Comparison of ENCODE assay signal across 1 cellular context in the genomic region with DNA sequence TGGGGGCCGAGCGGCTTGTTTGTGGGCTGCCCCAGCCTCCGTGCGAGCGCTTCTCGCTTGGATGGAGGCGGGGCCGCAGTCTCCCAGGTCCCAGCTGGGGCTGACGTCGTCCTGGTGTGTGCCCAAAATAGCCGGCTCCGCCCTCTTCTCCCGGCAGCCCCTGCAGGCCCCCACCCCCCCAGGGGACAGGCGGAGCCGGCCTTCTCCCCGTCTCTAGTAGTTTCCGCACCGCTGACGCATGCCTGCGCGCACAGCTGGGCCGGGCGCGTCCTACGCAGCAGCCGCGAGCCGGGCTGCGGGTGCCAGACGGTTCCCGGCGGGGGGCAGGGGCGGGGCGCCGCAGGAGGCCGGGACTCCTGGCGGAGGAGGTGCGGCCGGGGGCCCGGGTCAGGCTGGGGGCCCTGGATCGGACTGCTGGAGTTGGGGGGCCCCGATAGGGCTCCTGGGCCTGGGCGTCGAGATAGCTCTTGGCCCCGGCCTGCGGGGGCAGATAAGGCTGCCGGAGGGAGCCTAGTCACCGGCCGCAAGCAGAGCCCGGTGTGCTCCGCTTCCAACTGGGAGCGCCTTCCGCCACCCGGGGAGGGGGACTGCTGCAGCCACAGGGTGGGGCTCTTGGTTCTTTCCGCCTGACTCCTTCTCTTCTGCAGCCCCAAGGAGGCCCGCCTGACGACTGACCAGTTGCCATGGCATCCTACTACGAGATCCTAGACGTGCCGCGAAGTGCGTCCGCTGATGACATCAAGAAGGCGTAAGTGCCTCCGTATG.
TF ChIP-seq lines count a peak whose summit lies in the region.

A gene (plus strand): TSS at position 216 of the 765 bp plus-strand sequence. CDS start 468 bp downstream, at position 684.

TF ChIP-seq in HepG2, 621 proteins besides CTCF, POLR2A, EP300 and RAD21 (continued from another document and continues in another):
- TF ChIP-seq, protein P1, sequence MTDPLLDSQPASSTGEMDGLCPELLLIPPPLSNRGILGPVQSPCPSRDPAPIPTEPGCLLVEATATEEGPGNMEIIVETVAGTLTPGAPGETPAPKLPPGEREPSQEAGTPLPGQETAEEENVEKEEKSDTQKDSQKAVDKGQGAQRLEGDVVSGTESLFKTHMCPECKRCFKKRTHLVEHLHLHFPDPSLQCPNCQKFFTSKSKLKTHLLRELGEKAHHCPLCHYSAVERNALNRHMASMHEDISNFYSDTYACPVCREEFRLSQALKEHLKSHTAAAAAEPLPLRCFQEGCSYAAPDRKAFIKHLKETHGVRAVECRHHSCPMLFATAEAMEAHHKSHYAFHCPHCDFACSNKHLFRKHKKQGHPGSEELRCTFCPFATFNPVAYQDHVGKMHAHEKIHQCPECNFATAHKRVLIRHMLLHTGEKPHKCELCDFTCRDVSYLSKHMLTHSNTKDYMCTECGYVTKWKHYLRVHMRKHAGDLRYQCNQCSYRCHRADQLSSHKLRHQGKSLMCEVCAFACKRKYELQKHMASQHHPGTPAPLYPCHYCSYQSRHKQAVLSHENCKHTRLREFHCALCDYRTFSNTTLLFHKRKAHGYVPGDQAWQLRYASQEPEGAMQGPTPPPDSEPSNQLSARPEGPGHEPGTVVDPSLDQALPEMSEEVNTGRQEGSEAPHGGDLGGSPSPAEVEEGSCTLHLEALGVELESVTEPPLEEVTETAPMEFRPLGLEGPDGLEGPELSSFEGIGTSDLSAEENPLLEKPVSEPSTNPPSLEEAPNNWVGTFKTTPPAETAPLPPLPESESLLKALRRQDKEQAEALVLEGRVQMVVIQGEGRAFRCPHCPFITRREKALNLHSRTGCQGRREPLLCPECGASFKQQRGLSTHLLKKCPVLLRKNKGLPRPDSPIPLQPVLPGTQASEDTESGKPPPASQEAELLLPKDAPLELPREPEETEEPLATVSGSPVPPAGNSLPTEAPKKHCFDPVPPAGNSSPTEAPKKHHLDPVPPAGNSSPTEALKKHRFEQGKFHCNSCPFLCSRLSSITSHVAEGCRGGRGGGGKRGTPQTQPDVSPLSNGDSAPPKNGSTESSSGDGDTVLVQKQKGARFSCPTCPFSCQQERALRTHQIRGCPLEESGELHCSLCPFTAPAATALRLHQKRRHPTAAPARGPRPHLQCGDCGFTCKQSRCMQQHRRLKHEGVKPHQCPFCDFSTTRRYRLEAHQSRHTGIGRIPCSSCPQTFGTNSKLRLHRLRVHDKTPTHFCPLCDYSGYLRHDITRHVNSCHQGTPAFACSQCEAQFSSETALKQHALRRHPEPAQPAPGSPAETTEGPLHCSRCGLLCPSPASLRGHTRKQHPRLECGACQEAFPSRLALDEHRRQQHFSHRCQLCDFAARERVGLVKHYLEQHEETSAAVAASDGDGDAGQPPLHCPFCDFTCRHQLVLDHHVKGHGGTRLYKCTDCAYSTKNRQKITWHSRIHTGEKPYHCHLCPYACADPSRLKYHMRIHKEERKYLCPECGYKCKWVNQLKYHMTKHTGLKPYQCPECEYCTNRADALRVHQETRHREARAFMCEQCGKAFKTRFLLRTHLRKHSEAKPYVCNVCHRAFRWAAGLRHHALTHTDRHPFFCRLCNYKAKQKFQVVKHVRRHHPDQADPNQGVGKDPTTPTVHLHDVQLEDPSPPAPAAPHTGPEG (CRISPR knock-in tag; IDR thresholded peaks at IDR 0.05): peak; percentile 83
- TF ChIP-seq TRIM24 (CRISPR knock-in tag; IDR thresholded peaks at IDR 0.05): no peak
- no peak for TF ChIP-seq ZNF12 (CRISPR knock-in tag; IDR thresholded peaks at IDR 0.05)
- TF ChIP-seq ZNF451 (CRISPR knock-in tag; IDR thresholded peaks at IDR 0.05): peak; percentile 71; the same call in 1 of the 2 replicates
- TF ChIP-seq RAD51 (IDR thresholded peaks at IDR 0.05; ENCODE audit: borderline replicate concordance): no peak
- TF ChIP-seq, protein P2, sequence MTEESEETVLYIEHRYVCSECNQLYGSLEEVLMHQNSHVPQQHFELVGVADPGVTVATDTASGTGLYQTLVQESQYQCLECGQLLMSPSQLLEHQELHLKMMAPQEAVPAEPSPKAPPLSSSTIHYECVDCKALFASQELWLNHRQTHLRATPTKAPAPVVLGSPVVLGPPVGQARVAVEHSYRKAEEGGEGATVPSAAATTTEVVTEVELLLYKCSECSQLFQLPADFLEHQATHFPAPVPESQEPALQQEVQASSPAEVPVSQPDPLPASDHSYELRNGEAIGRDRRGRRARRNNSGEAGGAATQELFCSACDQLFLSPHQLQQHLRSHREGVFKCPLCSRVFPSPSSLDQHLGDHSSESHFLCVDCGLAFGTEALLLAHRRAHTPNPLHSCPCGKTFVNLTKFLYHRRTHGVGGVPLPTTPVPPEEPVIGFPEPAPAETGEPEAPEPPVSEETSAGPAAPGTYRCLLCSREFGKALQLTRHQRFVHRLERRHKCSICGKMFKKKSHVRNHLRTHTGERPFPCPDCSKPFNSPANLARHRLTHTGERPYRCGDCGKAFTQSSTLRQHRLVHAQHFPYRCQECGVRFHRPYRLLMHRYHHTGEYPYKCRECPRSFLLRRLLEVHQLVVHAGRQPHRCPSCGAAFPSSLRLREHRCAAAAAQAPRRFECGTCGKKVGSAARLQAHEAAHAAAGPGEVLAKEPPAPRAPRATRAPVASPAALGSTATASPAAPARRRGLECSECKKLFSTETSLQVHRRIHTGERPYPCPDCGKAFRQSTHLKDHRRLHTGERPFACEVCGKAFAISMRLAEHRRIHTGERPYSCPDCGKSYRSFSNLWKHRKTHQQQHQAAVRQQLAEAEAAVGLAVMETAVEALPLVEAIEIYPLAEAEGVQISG (CRISPR knock-in tag; IDR thresholded peaks at IDR 0.05): peak; percentile 91; the same call in 1 of the 2 replicates
- peak; percentile 80 for TF ChIP-seq ELF1 (CRISPR knock-in tag; IDR thresholded peaks at IDR 0.05)
- TF ChIP-seq PPARG (CRISPR knock-in tag; conservative IDR thresholded peaks at IDR 0.05): peak; percentile 71; the same call in 1 of the 2 replicates
- TF ChIP-seq ZFAT (CRISPR knock-in tag; conservative IDR thresholded peaks at IDR 0.05): 0 out of 2 replicates have a peak, but pooled peaks have one; percentile 22
- TF ChIP-seq HOXA9 (CRISPR knock-in tag; IDR thresholded peaks at IDR 0.05; ENCODE audit: borderline replicate concordance): no peak
- TF ChIP-seq AKAP8 (CRISPR knock-in tag; IDR thresholded peaks at IDR 0.05): no peak
- no peak for TF ChIP-seq ZNF879 (CRISPR knock-in tag; IDR thresholded peaks at IDR 0.05)
- TF ChIP-seq, protein P3, sequence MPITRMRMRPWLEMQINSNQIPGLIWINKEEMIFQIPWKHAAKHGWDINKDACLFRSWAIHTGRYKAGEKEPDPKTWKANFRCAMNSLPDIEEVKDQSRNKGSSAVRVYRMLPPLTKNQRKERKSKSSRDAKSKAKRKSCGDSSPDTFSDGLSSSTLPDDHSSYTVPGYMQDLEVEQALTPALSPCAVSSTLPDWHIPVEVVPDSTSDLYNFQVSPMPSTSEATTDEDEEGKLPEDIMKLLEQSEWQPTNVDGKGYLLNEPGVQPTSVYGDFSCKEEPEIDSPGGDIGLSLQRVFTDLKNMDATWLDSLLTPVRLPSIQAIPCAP (CRISPR knock-in tag; IDR thresholded peaks at IDR 0.05; ENCODE audit: low read depth): no peak
- TF ChIP-seq DNMT3B (CRISPR knock-in tag; conservative IDR thresholded peaks at IDR 0.05): peak; percentile 85; the same call in 1 of the 2 replicates
- TF ChIP-seq, protein P4, sequence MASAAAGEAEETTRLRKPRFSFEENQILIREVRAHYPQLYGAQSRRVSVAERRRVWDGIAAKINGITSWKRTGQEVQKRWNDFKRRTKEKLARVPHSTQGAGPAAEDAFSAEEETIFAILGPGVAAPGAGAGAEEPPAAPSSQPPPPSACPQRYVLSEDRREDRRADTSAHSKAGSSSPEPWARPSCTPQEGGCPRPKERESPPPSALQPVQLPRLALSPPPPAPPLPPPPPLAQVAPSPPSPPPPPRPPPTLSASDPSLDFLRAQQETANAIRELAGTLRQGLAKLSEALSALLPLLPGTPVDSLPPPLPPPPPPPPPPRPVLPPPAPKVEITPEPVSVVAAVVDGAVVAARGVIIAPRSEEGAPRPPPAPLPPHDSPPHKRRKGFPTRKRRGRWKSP (CRISPR knock-in tag; IDR thresholded peaks at IDR 0.05): peak; percentile 85; the same call in 1 of the 2 replicates
- TF ChIP-seq ZNF234 (CRISPR knock-in tag; conservative IDR thresholded peaks at IDR 0.05): peak; percentile 96
- TF ChIP-seq, protein P5, sequence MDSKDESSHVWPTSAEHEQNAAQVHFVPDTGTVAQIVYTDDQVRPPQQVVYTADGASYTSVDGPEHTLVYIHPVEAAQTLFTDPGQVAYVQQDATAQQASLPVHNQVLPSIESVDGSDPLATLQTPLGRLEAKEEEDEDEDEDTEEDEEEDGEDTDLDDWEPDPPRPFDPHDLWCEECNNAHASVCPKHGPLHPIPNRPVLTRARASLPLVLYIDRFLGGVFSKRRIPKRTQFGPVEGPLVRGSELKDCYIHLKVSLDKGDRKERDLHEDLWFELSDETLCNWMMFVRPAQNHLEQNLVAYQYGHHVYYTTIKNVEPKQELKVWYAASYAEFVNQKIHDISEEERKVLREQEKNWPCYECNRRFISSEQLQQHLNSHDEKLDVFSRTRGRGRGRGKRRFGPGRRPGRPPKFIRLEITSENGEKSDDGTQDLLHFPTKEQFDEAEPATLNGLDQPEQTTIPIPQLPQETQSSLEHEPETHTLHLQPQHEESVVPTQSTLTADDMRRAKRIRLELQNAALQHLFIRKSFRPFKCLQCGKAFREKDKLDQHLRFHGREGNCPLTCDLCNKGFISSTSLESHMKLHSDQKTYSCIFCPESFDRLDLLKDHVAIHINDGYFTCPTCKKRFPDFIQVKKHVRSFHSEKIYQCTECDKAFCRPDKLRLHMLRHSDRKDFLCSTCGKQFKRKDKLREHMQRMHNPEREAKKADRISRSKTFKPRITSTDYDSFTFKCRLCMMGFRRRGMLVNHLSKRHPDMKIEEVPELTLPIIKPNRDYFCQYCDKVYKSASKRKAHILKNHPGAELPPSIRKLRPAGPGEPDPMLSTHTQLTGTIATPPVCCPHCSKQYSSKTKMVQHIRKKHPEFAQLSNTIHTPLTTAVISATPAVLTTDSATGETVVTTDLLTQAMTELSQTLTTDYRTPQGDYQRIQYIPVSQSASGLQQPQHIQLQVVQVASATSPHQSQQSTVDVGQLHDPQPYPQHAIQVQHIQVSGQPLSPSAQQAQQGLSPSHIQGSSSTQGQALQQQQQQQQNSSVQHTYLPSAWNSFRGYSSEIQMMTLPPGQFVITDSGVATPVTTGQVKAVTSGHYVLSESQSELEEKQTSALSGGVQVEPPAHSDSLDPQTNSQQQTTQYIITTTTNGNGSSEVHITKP (CRISPR knock-in tag; IDR thresholded peaks at IDR 0.05; ENCODE audit: low read depth): no peak
- TF ChIP-seq KMT2A (CRISPR knock-in tag; IDR thresholded peaks at IDR 0.05): peak; percentile 69; the same call in 1 of the 2 replicates
- peak; percentile 63 for TF ChIP-seq ASH2L (IDR thresholded peaks at IDR 0.05; ENCODE audit: insufficient read length, low read depth, low read length)
- TF ChIP-seq, protein P6, sequence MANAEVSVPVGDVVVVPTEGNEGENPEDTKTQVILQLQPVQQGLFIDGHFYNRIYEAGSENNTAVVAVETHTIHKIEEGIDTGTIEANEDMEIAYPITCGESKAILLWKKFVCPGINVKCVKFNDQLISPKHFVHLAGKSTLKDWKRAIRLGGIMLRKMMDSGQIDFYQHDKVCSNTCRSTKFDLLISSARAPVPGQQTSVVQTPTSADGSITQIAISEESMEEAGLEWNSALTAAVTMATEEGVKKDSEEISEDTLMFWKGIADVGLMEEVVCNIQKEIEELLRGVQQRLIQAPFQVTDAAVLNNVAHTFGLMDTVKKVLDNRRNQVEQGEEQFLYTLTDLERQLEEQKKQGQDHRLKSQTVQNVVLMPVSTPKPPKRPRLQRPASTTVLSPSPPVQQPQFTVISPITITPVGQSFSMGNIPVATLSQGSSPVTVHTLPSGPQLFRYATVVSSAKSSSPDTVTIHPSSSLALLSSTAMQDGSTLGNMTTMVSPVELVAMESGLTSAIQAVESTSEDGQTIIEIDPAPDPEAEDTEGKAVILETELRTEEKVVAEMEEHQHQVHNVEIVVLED (CRISPR knock-in tag; IDR thresholded peaks at IDR 0.05; ENCODE audit: borderline replicate concordance): peak; percentile 86
- peak; percentile 85 for TF ChIP-seq ARNT2 (CRISPR knock-in tag; IDR thresholded peaks at IDR 0.05; ENCODE audit: low read depth)
- peak; percentile 60 for TF ChIP-seq NCOA2 (CRISPR knock-in tag; IDR thresholded peaks at IDR 0.05)
- peak; percentile 78; the same call in 1 of the 2 replicates for TF ChIP-seq ZNF331 (CRISPR knock-in tag; IDR thresholded peaks at IDR 0.05)
- TF ChIP-seq POGZ (CRISPR knock-in tag; IDR thresholded peaks at IDR 0.05): peak; percentile 58
- peak; percentile 90 for TF ChIP-seq ZNF143 (CRISPR knock-in tag; IDR thresholded peaks at IDR 0.05)
- peak; percentile 71; the same call in 1 of the 2 replicates for TF ChIP-seq JUN (CRISPR knock-in tag; IDR thresholded peaks at IDR 0.05)
- TF ChIP-seq, protein P7, sequence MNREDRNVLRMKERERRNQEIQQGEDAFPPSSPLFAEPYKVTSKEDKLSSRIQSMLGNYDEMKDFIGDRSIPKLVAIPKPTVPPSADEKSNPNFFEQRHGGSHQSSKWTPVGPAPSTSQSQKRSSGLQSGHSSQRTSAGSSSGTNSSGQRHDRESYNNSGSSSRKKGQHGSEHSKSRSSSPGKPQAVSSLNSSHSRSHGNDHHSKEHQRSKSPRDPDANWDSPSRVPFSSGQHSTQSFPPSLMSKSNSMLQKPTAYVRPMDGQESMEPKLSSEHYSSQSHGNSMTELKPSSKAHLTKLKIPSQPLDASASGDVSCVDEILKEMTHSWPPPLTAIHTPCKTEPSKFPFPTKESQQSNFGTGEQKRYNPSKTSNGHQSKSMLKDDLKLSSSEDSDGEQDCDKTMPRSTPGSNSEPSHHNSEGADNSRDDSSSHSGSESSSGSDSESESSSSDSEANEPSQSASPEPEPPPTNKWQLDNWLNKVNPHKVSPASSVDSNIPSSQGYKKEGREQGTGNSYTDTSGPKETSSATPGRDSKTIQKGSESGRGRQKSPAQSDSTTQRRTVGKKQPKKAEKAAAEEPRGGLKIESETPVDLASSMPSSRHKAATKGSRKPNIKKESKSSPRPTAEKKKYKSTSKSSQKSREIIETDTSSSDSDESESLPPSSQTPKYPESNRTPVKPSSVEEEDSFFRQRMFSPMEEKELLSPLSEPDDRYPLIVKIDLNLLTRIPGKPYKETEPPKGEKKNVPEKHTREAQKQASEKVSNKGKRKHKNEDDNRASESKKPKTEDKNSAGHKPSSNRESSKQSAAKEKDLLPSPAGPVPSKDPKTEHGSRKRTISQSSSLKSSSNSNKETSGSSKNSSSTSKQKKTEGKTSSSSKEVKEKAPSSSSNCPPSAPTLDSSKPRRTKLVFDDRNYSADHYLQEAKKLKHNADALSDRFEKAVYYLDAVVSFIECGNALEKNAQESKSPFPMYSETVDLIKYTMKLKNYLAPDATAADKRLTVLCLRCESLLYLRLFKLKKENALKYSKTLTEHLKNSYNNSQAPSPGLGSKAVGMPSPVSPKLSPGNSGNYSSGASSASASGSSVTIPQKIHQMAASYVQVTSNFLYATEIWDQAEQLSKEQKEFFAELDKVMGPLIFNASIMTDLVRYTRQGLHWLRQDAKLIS (CRISPR knock-in tag; IDR thresholded peaks at IDR 0.05): no peak
- no peak for TF ChIP-seq MBD4 (IDR thresholded peaks at IDR 0.05; ENCODE audit: borderline replicate concordance, low read length)
- peak; percentile 40 for TF ChIP-seq AGO2 (optimal IDR thresholded peaks at IDR 0.05; ENCODE audit: low read depth, low read length)
- peak; percentile 90 for TF ChIP-seq KAT8 (CRISPR knock-in tag; IDR thresholded peaks at IDR 0.05)
- TF ChIP-seq NFIB (CRISPR knock-in tag; IDR thresholded peaks at IDR 0.05; ENCODE audit: borderline replicate concordance): no peak
- peak; percentile 30; the same call in 1 of the 2 replicates for TF ChIP-seq PITX1 (CRISPR knock-in tag; IDR thresholded peaks at IDR 0.05)
